1 cellular context compared by ENCODE assay signal in genomic region chrX:18424482-18425198, GRCh38.
TF ChIP-seq lines count a peak whose summit lies in the region.

No MANE protein-coding gene starts in this region.

TF ChIP-seq in HEK293, 187 proteins besides CTCF, POLR2A, EP300 and RAD21 (continued from another document and continues in another):
- no peak for TF ChIP-seq ZNF138 (tag by site-specific recombination; IDR thresholded peaks at IDR 0.05; ENCODE audit: borderline replicate concordance)
- peak; percentile 52; the same call in 1 of the 2 replicates for TF ChIP-seq ZXDB (tag by site-specific recombination; IDR thresholded peaks at IDR 0.05)
- no peak for TF ChIP-seq ZNF677 (tag by site-specific recombination; IDR thresholded peaks at IDR 0.05)
- TF ChIP-seq ZSCAN16 (tag by site-specific recombination; IDR thresholded peaks at IDR 0.05), result no peak
- TF ChIP-seq KLF16 (tag by site-specific recombination; IDR thresholded peaks at IDR 0.05), result no peak
- 0 out of 2 replicates have a peak, but pooled peaks have one; percentile 27 for TF ChIP-seq ZNF24 (tag by site-specific recombination; IDR thresholded peaks at IDR 0.05)
- no peak for TF ChIP-seq GLI2 (tag by site-specific recombination; IDR thresholded peaks at IDR 0.05; ENCODE audit: borderline replicate concordance, low read depth)
- no peak for TF ChIP-seq ZNF157 (tag by site-specific recombination; IDR thresholded peaks at IDR 0.05)
- peak; percentile 74 for TF ChIP-seq PATZ1 (tag by site-specific recombination; IDR thresholded peaks at IDR 0.05)
- TF ChIP-seq ZNF692 (tag by site-specific recombination; IDR thresholded peaks at IDR 0.05), result 0 out of 2 replicates have a peak, but pooled peaks have one; percentile 36
- TF ChIP-seq MYNN (tag by site-specific recombination; IDR thresholded peaks at IDR 0.05; ENCODE audit: borderline replicate concordance), result no peak
- TF ChIP-seq SCRT1 (tag by site-specific recombination; IDR thresholded peaks at IDR 0.05; ENCODE audit: borderline replicate concordance), result peak; percentile 91
- no peak for TF ChIP-seq MEIS1 (CRISPR knock-in tag; IDR thresholded peaks at IDR 0.05; ENCODE audit: borderline replicate concordance)
- peak; percentile 93 for TF ChIP-seq ZBTB48 (tag by site-specific recombination; IDR thresholded peaks at IDR 0.05)
- no peak for TF ChIP-seq ZNF133 (tag by site-specific recombination; IDR thresholded peaks at IDR 0.05)
- peak; percentile 55 for TF ChIP-seq ZNF366 (tag by site-specific recombination; conservative IDR thresholded peaks at IDR 0.05)
- no peak for TF ChIP-seq ZNF121 (tag by site-specific recombination; IDR thresholded peaks at IDR 0.05)
- no peak for TF ChIP-seq ZNF561 (tag by site-specific recombination; IDR thresholded peaks at IDR 0.05; ENCODE audit: borderline replicate concordance)
- 0 out of 2 replicates have a peak, but pooled peaks have one; percentile 19 for TF ChIP-seq SP7 (tag by site-specific recombination; IDR thresholded peaks at IDR 0.05)
- no peak for TF ChIP-seq ZFP69B (tag by site-specific recombination; IDR thresholded peaks at IDR 0.05)
- TF ChIP-seq ZNF26 (tag by site-specific recombination; IDR thresholded peaks at IDR 0.05), result no peak
- TF ChIP-seq ZNF624 (tag by site-specific recombination; IDR thresholded peaks at IDR 0.05), result no peak
- TF ChIP-seq HOXA7 (CRISPR knock-in tag; IDR thresholded peaks at IDR 0.05; ENCODE audit: borderline replicate concordance), result no peak
- TF ChIP-seq ZSCAN23 (tag by site-specific recombination; IDR thresholded peaks at IDR 0.05), result no peak
- TF ChIP-seq ZEB2 (tag by site-specific recombination; IDR thresholded peaks at IDR 0.05), result peak; percentile 46; the same call in 1 of the 2 replicates
- TF ChIP-seq ZNF514 (tag by site-specific recombination; IDR thresholded peaks at IDR 0.05), result no peak
- TF ChIP-seq KLF10 (tag by site-specific recombination; IDR thresholded peaks at IDR 0.05), result peak; percentile 41; the same call in 1 of the 2 replicates
- peak; percentile 63; the same call in 1 of the 2 replicates for TF ChIP-seq ZNF777 (tag by site-specific recombination; IDR thresholded peaks at IDR 0.05; ENCODE audit: borderline replicate concordance)
- TF ChIP-seq ZNF416 (tag by site-specific recombination; IDR thresholded peaks at IDR 0.05), result no peak
- TF ChIP-seq TRIM28 (IDR thresholded peaks at IDR 0.05; ENCODE audit: borderline replicate concordance, low read length), result peak; percentile 66
- no peak for TF ChIP-seq ZNF76 (tag by site-specific recombination; IDR thresholded peaks at IDR 0.05; ENCODE audit: borderline replicate concordance, low read depth)
- no peak for TF ChIP-seq ZBTB6 (tag by site-specific recombination; IDR thresholded peaks at IDR 0.05)
- TF ChIP-seq HIC1 (tag by site-specific recombination; IDR thresholded peaks at IDR 0.05), result no peak
- TF ChIP-seq SP3 (tag by site-specific recombination; IDR thresholded peaks at IDR 0.05), result no peak
- TF ChIP-seq SETDB1 (IDR thresholded peaks at IDR 0.05; ENCODE audit: insufficient read length, low read length), result no peak
- no peak for TF ChIP-seq ZFP37 (tag by site-specific recombination; IDR thresholded peaks at IDR 0.05)
- no peak for TF ChIP-seq ZNF426 (tag by site-specific recombination; IDR thresholded peaks at IDR 0.05)
- no peak for TF ChIP-seq ZNF645 (tag by site-specific recombination; IDR thresholded peaks at IDR 0.05)
- TF ChIP-seq ZNF529 (tag by site-specific recombination; IDR thresholded peaks at IDR 0.05; ENCODE audit: insufficient replicate concordance), result no peak
- peak; percentile 99 for TF ChIP-seq ZNF169 (tag by site-specific recombination; IDR thresholded peaks at IDR 0.05)
- TF ChIP-seq ZNF398 (tag by site-specific recombination; IDR thresholded peaks at IDR 0.05), result peak; percentile 94
- peak; percentile 96; the same call in 1 of the 2 replicates for TF ChIP-seq GLIS2 (tag by site-specific recombination; IDR thresholded peaks at IDR 0.05)
- TF ChIP-seq BCL6B (tag by site-specific recombination; IDR thresholded peaks at IDR 0.05), result no peak
- TF ChIP-seq REST (tag by site-specific recombination; IDR thresholded peaks at IDR 0.05), result no peak
- TF ChIP-seq ZNF704 (tag by site-specific recombination; IDR thresholded peaks at IDR 0.05), result no peak
- no peak for TF ChIP-seq ZNF549 (tag by site-specific recombination; IDR thresholded peaks at IDR 0.05)
- no peak for TF ChIP-seq ZNF16 (tag by site-specific recombination; IDR thresholded peaks at IDR 0.05; ENCODE audit: low read depth)
- no peak for TF ChIP-seq ZNF184 (tag by site-specific recombination; IDR thresholded peaks at IDR 0.05)
